9 cellular contexts compared by ENCODE assay signal in the genomic region with DNA sequence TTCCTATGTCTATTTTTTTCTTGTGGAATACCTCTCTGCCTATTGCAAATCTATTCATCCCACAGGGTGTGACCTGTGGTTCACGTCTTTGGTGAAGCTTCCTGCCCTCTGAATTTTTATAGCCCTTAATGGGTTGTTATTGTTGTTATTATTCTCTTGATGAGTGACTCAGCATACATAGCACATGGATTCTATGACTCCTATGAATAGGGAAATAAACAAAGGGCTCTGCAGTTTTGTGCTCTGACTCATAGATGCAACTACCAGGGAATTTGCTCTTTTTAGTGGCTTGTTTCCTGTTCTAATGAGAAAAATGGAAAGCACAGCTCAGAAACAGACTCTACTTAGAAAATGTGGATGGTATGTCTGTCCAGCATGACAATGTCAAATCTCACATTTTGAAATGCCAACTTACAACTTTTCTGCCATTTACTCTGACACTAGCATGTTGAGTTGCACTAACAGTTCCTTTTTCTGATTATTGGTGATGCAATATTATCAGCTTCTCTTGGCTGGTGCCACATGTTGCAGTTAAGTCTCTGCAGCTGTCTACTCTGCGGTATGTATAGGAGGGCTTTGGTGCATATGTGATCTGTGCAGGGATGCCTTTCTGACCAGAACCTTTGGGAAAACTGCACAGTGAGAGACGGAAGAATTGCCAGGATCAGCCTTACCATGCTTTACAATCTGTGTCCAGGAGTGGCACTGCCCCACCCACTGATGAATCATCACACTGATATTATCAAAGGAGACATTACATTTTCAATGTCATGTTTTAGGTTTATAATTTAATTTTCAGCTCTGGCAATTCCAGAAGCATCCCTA.
DNase-seq lines count a peak whose midpoint lies in the region; ATAC-seq, FAIRE-seq and TF ChIP-seq lines count a peak whose summit lies in the region.
"Had no signal": no experiment of that assay in that cellular context is flagged by ENCODE, and none has a peak within 500 bp of the region (broad histone marks: within the 10 kb centered on the region; RNA-seq: fewer than 3 reads in every experiment).

No MANE protein-coding gene starts in this region.

- peak overlapping the region; percentile 68 for H3K4me2 ChIP-seq in fibroblast of lung (ENCODE audit: extremely low read depth, insufficient read depth, low read length)
- peak overlapping the region; percentile 7 for H3K4me2 ChIP-seq in osteoblast (ENCODE audit: insufficient read depth, low read length)

- H3K36me3 Mint-ChIP-seq in CD4-positive, alpha-beta T cell (ENCODE audit: low read depth), result no peaks in the 10 kb centered on the region

- FAIRE-seq in kidney (lab: Jason Lieb, UNC), result no peak
- FAIRE-seq: GM12878 had no signal

- H4K20me1 ChIP-seq in fibroblast of lung (ENCODE audit: control insufficient read depth, extremely low read depth, insufficient read depth, low read length) (no peaks in the 10 kb centered on the region), osteoblast (ENCODE audit: insufficient read depth, low read length) (no peaks in the 10 kb centered on the region)

- H3K4me3 Mint-ChIP-seq in CD4-positive, alpha-beta T cell, result no peak overlapping the region

- H3K4me1 Mint-ChIP-seq in CD4-positive, alpha-beta T cell (ENCODE audit: low read depth), result no peaks in the 10 kb centered on the region

- ATAC-seq in CD4-positive, alpha-beta T cell (ENCODE audit: poor library complexity), result no peak
- no peak for ATAC-seq in HG03025 (IDR thresholded peaks at IDR 0.05; ENCODE audit: low FRiP score, unreplicated experiment)
- ATAC-seq: GM12878 had no signal

- H3K27ac Mint-ChIP-seq in CD4-positive, alpha-beta T cell, result no peak overlapping the region

- H3K4me1 ChIP-seq in fibroblast of lung (ENCODE audit: control insufficient read depth, extremely low read depth, insufficient read depth, low read length) (peaks cover 18% of the 10 kb centered on the region), osteoblast (ENCODE audit: insufficient read depth, low read length) (peaks cover 13% of the 10 kb centered on the region), kidney (ENCODE audit: control insufficient read depth in 1 of 2, insufficient read depth in 1 of 2, low read depth in 1 of 2, low read length in 2 of 2) (no peaks in the 10 kb centered on the region)

- H3K9me3 ChIP-seq in fibroblast of lung (ENCODE audit: control insufficient read depth, insufficient read depth, low read depth, low read length) (no peaks in the 10 kb centered on the region), osteoblast (ENCODE audit: low read depth, low read length) (no peaks in the 10 kb centered on the region), kidney (ENCODE audit: control insufficient read depth in 1 of 2, low read length in 2 of 2) (no peaks in the 10 kb centered on the region)
- H3K9me3 ChIP-seq in CD4-positive, alpha-beta T cell (ENCODE audit: control insufficient read depth, low read length), result no peaks in the 10 kb centered on the region

- no peaks in the 10 kb centered on the region for H3K27me3 Mint-ChIP-seq in CD4-positive, alpha-beta T cell

- H3K79me2 ChIP-seq in fibroblast of lung (ENCODE audit: control insufficient read depth, insufficient read depth, low read length) (no peaks in the 10 kb centered on the region), osteoblast (ENCODE audit: insufficient read depth, low read length) (no peaks in the 10 kb centered on the region)

- CTCF ChIA-PET in RWPE1 (lab: Yijun Ruan, JAX), result interaction anchor here (0.6 to 0.7 kb wide), 2 partner anchors 34 to 488 kb away, joined by 3 read pairs; no protein-coding TSS in a partner anchor
- CTCF ChIA-PET in CD4-positive, alpha-beta T cell (lab: Charles Lee), result no interaction called here

- peak; percentile 75 for DNase-seq in ELR (ENCODE audit: low read depth)
- peak; percentile 95 for DNase-seq in RWPE1 (ENCODE audit: low spot score)
- peak; percentile 93 to 94 for DNase-seq in fibroblast of lung (ENCODE audit: low read depth in 2 of 2)
- DNase-seq in osteoblast (ENCODE audit: insufficient read length, low spot score, missing footprints), result peak; percentile 62
- DNase-seq in kidney, result no peak
- DNase-seq in SKM-1 (lab: John Stamatoyannopoulos, UW; ENCODE audit: unreplicated experiment), result no peak
- DNase-seq in CD4-positive, alpha-beta T cell, result no peak

- intact Hi-C loops in kidney (cut with DNase I), result no loop called here
- intact Hi-C loops in CD4-positive, alpha-beta T cell (cut with DNase I, micrococcal nuclease), result no loop called here

- H3K4me3 ChIP-seq in fibroblast of lung (replicated peaks in 1 of 4; ENCODE audit: control extremely low read depth in 1 of 4, insufficient read depth in 1 of 4, low read depth in 3 of 4, low read length in 4 of 4) (peak overlapping the region in 1 of 4 experiments; percentile 44), osteoblast (ENCODE audit: insufficient read depth, low read length) (no peak overlapping the region), kidney (ENCODE audit: low read length in 2 of 2) (no peak overlapping the region)
- H3K4me3 ChIP-seq: GM12878 had no signal

- TF ChIP-seq CTCF in RWPE1 (conservative IDR thresholded peaks at IDR 0.05; ENCODE audit: low read depth) (no peak), fibroblast of lung (conservative IDR thresholded peaks at IDR 0.05 in 1 of 2, IDR thresholded peaks at IDR 0.05 in 1 of 2; ENCODE audit: low read depth in 1 of 2, low read length in 2 of 2) (no peak), osteoblast (IDR thresholded peaks at IDR 0.05; ENCODE audit: extremely low read depth, low read depth, low read length) (no peak), kidney (IDR thresholded peaks at IDR 0.05; ENCODE audit: borderline replicate concordance, extremely low read depth, insufficient read depth) (no peak)
- no peak for TF ChIP-seq CTCF in CD4-positive, alpha-beta T cell (IDR thresholded peaks at IDR 0.05)

- no peak overlapping the region for H2AFZ ChIP-seq in fibroblast of lung (ENCODE audit: low read length)
- H2AFZ ChIP-seq in osteoblast (ENCODE audit: low read length), result no peak overlapping the region

- peaks cover 18% of the 10 kb centered on the region for H3K9me3 Mint-ChIP-seq in CD4-positive, alpha-beta T cell

- H3K27me3 ChIP-seq in fibroblast of lung (ENCODE audit: control insufficient read depth, insufficient read depth, low read length) (no peaks in the 10 kb centered on the region), osteoblast (ENCODE audit: insufficient read depth, low read length) (peaks cover 3% of the 10 kb centered on the region)
- H3K27me3 ChIP-seq in CD4-positive, alpha-beta T cell (ENCODE audit: control insufficient read depth, insufficient read depth, low read length), result no peaks in the 10 kb centered on the region

- H3K9ac ChIP-seq in fibroblast of lung (ENCODE audit: insufficient read depth, low read length), result no peak overlapping the region
- no peak overlapping the region for H3K9ac ChIP-seq in kidney (ENCODE audit: low read length in 2 of 2)

- H3K36me3 ChIP-seq in fibroblast of lung (ENCODE audit: control insufficient read depth, insufficient read depth, low read length) (no peaks in the 10 kb centered on the region), osteoblast (ENCODE audit: insufficient read depth, low read length) (no peaks in the 10 kb centered on the region), kidney (ENCODE audit: control insufficient read depth in 1 of 2, insufficient read depth in 2 of 2, low read length in 2 of 2) (no peaks in the 10 kb centered on the region)

- POLR2A ChIA-PET in RWPE1 (lab: Yijun Ruan, JAX; ENCODE audit: low non-redundant PET), result no interaction called here
- POLR2A ChIA-PET in CD4-positive, alpha-beta T cell (lab: Charles Lee), result no interaction called here

- H3K27ac ChIP-seq in RWPE1, result peak overlapping the region; percentile 58; the same call in 1 of the 2 replicates
- peak overlapping the region; percentile 46 for H3K27ac ChIP-seq in fibroblast of lung (ENCODE audit: insufficient read depth, low read length)
- H3K27ac ChIP-seq in osteoblast (ENCODE audit: low read depth, low read length), result no peak overlapping the region
- no peak overlapping the region for H3K27ac ChIP-seq in kidney (ENCODE audit: low read depth in 2 of 2, low read length in 2 of 2)
- H3K27ac ChIP-seq in CD4-positive, alpha-beta T cell (ENCODE audit: low read depth, low read length), result no peak overlapping the region

Comparison
In these comparisons a context has a peak if more than half of its experiments do, and no peak if none do; other contexts are left out.
1. DNase-seq: peak in ELR (single experiment), RWPE1 (single experiment), fibroblast of lung (2 of 2) and osteoblast (single experiment); none in kidney (single experiment), SKM-1 (single experiment) and CD4-positive, alpha-beta T cell (0 of 10).
2. H3K27ac ChIP-seq: peak in RWPE1 (single experiment) and fibroblast of lung (single experiment); none in osteoblast (single experiment), kidney (0 of 2) and CD4-positive, alpha-beta T cell (single experiment).